Comparison of ENCODE assay signal across 10 cellular contexts in genomic region chr5:80187691-80188090, GRCh38.
DNase-seq lines count a peak whose midpoint lies in the region; ATAC-seq and TF ChIP-seq lines count a peak whose summit lies in the region.
"Had no signal": no experiment of that assay in that cellular context is flagged by ENCODE, and none has a peak within 500 bp of the region (broad histone marks: within the 10 kb centered on the region; RNA-seq: fewer than 3 reads in every experiment).

No MANE protein-coding gene starts in this region.

- in situ Hi-C loops in transverse colon (cut with MboI; ENCODE audit: low pct_ligation_motif_present in 1 of 4, low pct_unique_long_range_greater_than_20kb in 1 of 4, low sequenced_read_pairs in 3 of 4): no loop called here

- POLR2A ChIA-PET in T-cell (lab: Charles Lee): interaction anchor here (0.8 to 0.9 kb wide), 2 partner anchors 23 to 43 kb away, joined by 3 to 4 read pairs; no protein-coding TSS in a partner anchor

- peaks cover 90% of the 10 kb centered on the region for H3K79me2 ChIP-seq in hepatocyte

- peak overlapping the region; percentile 88 for H3K27ac Mint-ChIP-seq in activated naive CD4-positive, alpha-beta T cell treated with anti-CD3 and anti-CD28 coated beads, Interleukin-2, amount 10 ng/mL, durations not matched to agents 7 days and 5 days
- peak overlapping the region; percentile 97 to 100 for H3K27ac Mint-ChIP-seq in T-cell

- no peaks in the 10 kb centered on the region for H3K27me3 Mint-ChIP-seq in activated naive CD4-positive, alpha-beta T cell treated with anti-CD3 and anti-CD28 coated beads, Interleukin-2, amount 10 ng/mL, durations not matched to agents 7 days and 5 days
- H3K27me3 Mint-ChIP-seq in T-cell: no peaks in the 10 kb centered on the region

- WGBS in hepatocyte (ENCODE audit: low lambda C conversion rate, missing lambda C conversion rate): 86% methylated on average over 6 of the region's 6 CpGs
- 45 to 78% methylated on average over 2 to 6 of the region's 6 CpGs for WGBS in transverse colon (ENCODE audit: low coverage in 1 of 2), 2 donors

- no peak overlapping the region for H2AFZ ChIP-seq in hepatocyte

- H3K9me2 ChIP-seq in hepatocyte (replicated peaks; ENCODE audit: insufficient read depth): no peaks in the 10 kb centered on the region

- H3K4me3 Mint-ChIP-seq in activated naive CD4-positive, alpha-beta T cell treated with anti-CD3 and anti-CD28 coated beads, Interleukin-2, amount 10 ng/mL, durations not matched to agents 7 days and 5 days: peak overlapping the region; percentile 36
- peak overlapping the region; percentile 52 to 84 (median 56) for H3K4me3 Mint-ChIP-seq in T-cell

- no peaks in the 10 kb centered on the region for H4K20me1 ChIP-seq in hepatocyte (ENCODE audit: insufficient read depth, poor library complexity, severe bottlenecking)

- H3K4me1 ChIP-seq in hepatocyte (ENCODE audit: insufficient read depth) (peaks cover 40% of the 10 kb centered on the region), transverse colon (peaks cover 18 to 72% (median 58%) of the 10 kb centered on the region in 4 donors)

- H3K36me3 Mint-ChIP-seq in activated naive CD4-positive, alpha-beta T cell treated with anti-CD3 and anti-CD28 coated beads, Interleukin-2, amount 10 ng/mL, durations not matched to agents 7 days and 5 days: peaks cover 63% of the 10 kb centered on the region
- H3K36me3 Mint-ChIP-seq in T-cell: peaks cover 22% of the 10 kb centered on the region

- no peaks in the 10 kb centered on the region for H3K9me3 ChIP-seq in hepatocyte (ENCODE audit: low read depth)
- no peaks in the 10 kb centered on the region for H3K9me3 ChIP-seq in transverse colon

- H3K36me3 ChIP-seq in hepatocyte (replicated peaks; ENCODE audit: insufficient read depth, low read depth): no peaks in the 10 kb centered on the region
- no peaks in the 10 kb centered on the region for H3K36me3 ChIP-seq in transverse colon

- no peak for TF ChIP-seq EP300 in transverse colon (IDR thresholded peaks at IDR 0.05; ENCODE audit: low read depth)

- no peak for DNase-seq in activated naive CD4-positive, alpha-beta T cell treated with anti-CD3 and anti-CD28 coated beads, Interleukin-2, amount 10 ng/mL, durations not matched to agents 7 days and 5 days
- DNase-seq in activated naive CD4-positive, alpha-beta T cell treated with anti-CD3 and anti-CD28 coated beads, Interleukin-2, amount 50 U/mL, for 16 hours: no peak
- no peak for DNase-seq in T-cell
- no peak for DNase-seq in hepatocyte (ENCODE audit: low spot score)
- no peak for DNase-seq in transverse colon
- no peak for DNase-seq in NCI-H748 (lab: John Stamatoyannopoulos, UW; ENCODE audit: unreplicated experiment)
- no peak for DNase-seq in NCI-H748 treated with DMSO at 0.1 percent for 48 hours (lab: John Stamatoyannopoulos, UW)
- DNase-seq: NCI-H1105 treated with DMSO at 0.1 percent for 48 hours had no signal

- CTCF ChIA-PET in activated naive CD4-positive, alpha-beta T cell treated with anti-CD3 and anti-CD28 coated beads, Interleukin-2, amount 10 ng/mL, durations not matched to agents 7 days and 5 days (lab: Charles Lee): interaction anchor here (0.7 to 1.0 kb wide), 2 partner anchors 17 to 96 kb away, joined by 3 read pairs; no protein-coding TSS in a partner anchor
- CTCF ChIA-PET in T-cell (lab: Charles Lee): interaction anchor here (0.6 to 1.5 kb wide), 6 partner anchors 17 to 87 kb away, joined by 3 to 10 read pairs (median 4); no protein-coding TSS in a partner anchor

- H3K27ac ChIP-seq in hepatocyte (peak overlapping the region; percentile 31), transverse colon (peak overlapping the region; percentile 73 to 85 (median 76))
- H3K27ac ChIP-seq: SK-N-MC had no signal

- ATAC-seq in T-cell (replicated peaks in 1 of 4): no peak
- ATAC-seq in GM18873 (IDR thresholded peaks at IDR 0.05; ENCODE audit: low FRiP score, unreplicated experiment): no peak

- no peak for TF ChIP-seq CTCF in hepatocyte (IDR thresholded peaks at IDR 0.05; ENCODE audit: poor library complexity)
- no peak for TF ChIP-seq CTCF in transverse colon (IDR thresholded peaks at IDR 0.05)

- intact Hi-C loops in transverse colon (cut with DNase I; ENCODE audit: low total_unique reads): no loop called here

- no peak overlapping the region for H3K4me3 ChIP-seq in hepatocyte
- no peak overlapping the region for H3K4me3 ChIP-seq in transverse colon
- H3K4me3 ChIP-seq: SK-N-MC had no signal

- no peaks in the 10 kb centered on the region for H3K27me3 ChIP-seq in hepatocyte
- H3K27me3 ChIP-seq in transverse colon: no peaks in the 10 kb centered on the region

- no peak overlapping the region for H3K4me2 ChIP-seq in hepatocyte

- H3K9me3 Mint-ChIP-seq in activated naive CD4-positive, alpha-beta T cell treated with anti-CD3 and anti-CD28 coated beads, Interleukin-2, amount 10 ng/mL, durations not matched to agents 7 days and 5 days: no peaks in the 10 kb centered on the region
- H3K9me3 Mint-ChIP-seq in T-cell: no peaks in the 10 kb centered on the region

- H3K4me1 Mint-ChIP-seq in activated naive CD4-positive, alpha-beta T cell treated with anti-CD3 and anti-CD28 coated beads, Interleukin-2, amount 10 ng/mL, durations not matched to agents 7 days and 5 days: peaks cover 91% of the 10 kb centered on the region
- peaks cover 89 to 99% (median 89%) of the 10 kb centered on the region in 3 donors for H3K4me1 Mint-ChIP-seq in T-cell

- TF ChIP-seq POLR2A in transverse colon (IDR thresholded peaks at IDR 0.05): no peak
